In genomic region chr6:152170313-152170701, GRCh38 we compare ENCODE assay signal across 16 cellular contexts.
DNase-seq lines count a peak whose midpoint lies in the region; ATAC-seq and TF ChIP-seq lines count a peak whose summit lies in the region.
"Had no signal": no experiment of that assay in that cellular context is flagged by ENCODE, and none has a peak within 500 bp of the region (broad histone marks: within the 10 kb centered on the region; RNA-seq: fewer than 3 reads in every experiment).

No MANE protein-coding gene starts in this region.

- H3K4me3 ChIP-seq in heart left ventricle (no peak overlapping the region), lower leg skin (ENCODE audit: low read depth, poor library complexity, severe bottlenecking) (no peak overlapping the region)
- H3K4me3 ChIP-seq: ascending aorta, HAP-1, ovary, PC-9, uterus had no signal

- no peaks in the 10 kb centered on the region for H3K27me3 Mint-ChIP-seq in T-cell
- H3K27me3 Mint-ChIP-seq in central memory CD8-positive, alpha-beta T cell = no peaks in the 10 kb centered on the region

- H3K36me3 ChIP-seq in heart left ventricle = peaks cover 0 to 81% (median 57%) of the 10 kb centered on the region in 9 donors
- H3K36me3 ChIP-seq: HAP-1, ovary, uterus had no signal

- H3K4me1 ChIP-seq in heart left ventricle = peaks cover 0 to 32% (median 11%) of the 10 kb centered on the region in 12 donors
- H3K4me1 ChIP-seq: HAP-1, uterus had no signal

- H3K27ac ChIP-seq in heart left ventricle = peak overlapping the region in 8 of 12 donors; percentile 7 to 72 (median 54)
- H3K27ac ChIP-seq: ovary, PC-9, uterus had no signal

- WGBS in heart left ventricle, 4 donors = 84 to 91% (median 86%) methylated on average over 4 of the region's 4 CpGs
- 86 to 88% methylated on average over 4 of the region's 4 CpGs for WGBS in lower leg skin, 2 donors

- ATAC-seq in heart left ventricle (no peak), Right ventricle myocardium superior (ENCODE audit: poor library complexity) (no peak), T-cell (replicated peaks in 1 of 4) (no peak), HG03159 (IDR thresholded peaks at IDR 0.05; ENCODE audit: unreplicated experiment) (no peak)
- ATAC-seq in central memory CD8-positive, alpha-beta T cell (replicated peaks; ENCODE audit: extremely low read depth, poor library complexity, severe bottlenecking) = no peak
- no peak for ATAC-seq in stimulated activated effector memory CD8-positive, alpha-beta T cell treated with anti-CD3 and anti-CD28 coated beads, Interleukin-12 subunit alpha, Interleukin-12 subunit beta, amount 100 ng/mL, for 72 hours

- H3K9me3 Mint-ChIP-seq in T-cell = peaks cover 0 to 3% (median 0%) of the 10 kb centered on the region in 3 donors
- no peaks in the 10 kb centered on the region for H3K9me3 Mint-ChIP-seq in central memory CD8-positive, alpha-beta T cell
- no peaks in the 10 kb centered on the region for H3K9me3 Mint-ChIP-seq in stimulated activated effector memory CD8-positive, alpha-beta T cell treated with anti-CD3 and anti-CD28 coated beads, Interleukin-12 subunit alpha, Interleukin-12 subunit beta, amount 100 ng/mL, for 72 hours

- no peaks in the 10 kb centered on the region for H3K27me3 ChIP-seq in heart left ventricle
- H3K27me3 ChIP-seq: ascending aorta, ovary, uterus had no signal

- POLR2A ChIA-PET in T-cell (lab: Charles Lee) = interaction anchor here in 1 of 2 donors (1.5 kb wide), 1 partner anchor 14 kb away, joined by 13 read pairs; no protein-coding TSS in a partner anchor

- H3K36me3 Mint-ChIP-seq in T-cell = peaks cover 63% of the 10 kb centered on the region
- peaks cover 53% of the 10 kb centered on the region for H3K36me3 Mint-ChIP-seq in central memory CD8-positive, alpha-beta T cell (ENCODE audit: insufficient read depth)
- peaks cover 48% of the 10 kb centered on the region for H3K36me3 Mint-ChIP-seq in stimulated activated effector memory CD8-positive, alpha-beta T cell treated with anti-CD3 and anti-CD28 coated beads, Interleukin-12 subunit alpha, Interleukin-12 subunit beta, amount 100 ng/mL, for 72 hours

- no peaks in the 10 kb centered on the region for H3K9me3 ChIP-seq in heart left ventricle
- H3K9me3 ChIP-seq: ascending aorta, HAP-1, ovary, uterus had no signal

- CTCF ChIA-PET in T-cell (lab: Charles Lee) = interaction anchor here in 1 of 2 donors (1.8 kb wide), 1 partner anchor 15 kb away, joined by 17 read pairs; no protein-coding TSS in a partner anchor

- peak overlapping the region; percentile 96 for H3K27ac Mint-ChIP-seq in T-cell
- H3K27ac Mint-ChIP-seq in central memory CD8-positive, alpha-beta T cell (ENCODE audit: low read depth) = peak overlapping the region; percentile 98
- peak overlapping the region; percentile 97 for H3K27ac Mint-ChIP-seq in stimulated activated effector memory CD8-positive, alpha-beta T cell treated with anti-CD3 and anti-CD28 coated beads, Interleukin-12 subunit alpha, Interleukin-12 subunit beta, amount 100 ng/mL, for 72 hours

- H3K4me3 Mint-ChIP-seq in T-cell = peak overlapping the region; percentile 64 to 72 (median 66)
- H3K4me3 Mint-ChIP-seq in central memory CD8-positive, alpha-beta T cell = peak overlapping the region; percentile 76
- H3K4me3 Mint-ChIP-seq in stimulated activated effector memory CD8-positive, alpha-beta T cell treated with anti-CD3 and anti-CD28 coated beads, Interleukin-12 subunit alpha, Interleukin-12 subunit beta, amount 100 ng/mL, for 72 hours = peak overlapping the region; percentile 72

- intact Hi-C loops in heart left ventricle (cut with DNase I) = loop anchor here in 1 of 10 donors (10.0 kb wide), 1 partner anchor 74 kb away; no protein-coding TSS in a partner anchor
- intact Hi-C loops in Right ventricle myocardium superior (cut with DNase I) = no loop called here
- intact Hi-C loops in lower leg skin (cut with DNase I; ENCODE audit: low total_unique reads) = no loop called here

- TF ChIP-seq POLR2A in heart left ventricle (IDR thresholded peaks at IDR 0.05) (no peak), lower leg skin (IDR thresholded peaks at IDR 0.05) (no peak)

- peaks cover 48 to 60% (median 56%) of the 10 kb centered on the region in 3 donors for H3K4me1 Mint-ChIP-seq in T-cell
- H3K4me1 Mint-ChIP-seq in central memory CD8-positive, alpha-beta T cell = peaks cover 61% of the 10 kb centered on the region
- H3K4me1 Mint-ChIP-seq in stimulated activated effector memory CD8-positive, alpha-beta T cell treated with anti-CD3 and anti-CD28 coated beads, Interleukin-12 subunit alpha, Interleukin-12 subunit beta, amount 100 ng/mL, for 72 hours = peaks cover 38% of the 10 kb centered on the region

- no peak for TF ChIP-seq CTCF in heart left ventricle (IDR thresholded peaks at IDR 0.05)
- no peak for TF ChIP-seq CTCF in lower leg skin (IDR thresholded peaks at IDR 0.05)

- DNase-seq in heart left ventricle = no peak
- no peak for DNase-seq in Right ventricle myocardium superior
- DNase-seq in T-cell = no peak
- DNase-seq in central memory CD8-positive, alpha-beta T cell (ENCODE audit: low spot score in 2 of 2) = no peak
- DNase-seq in stimulated activated effector memory CD8-positive, alpha-beta T cell treated with anti-CD3 and anti-CD28 coated beads, Interleukin-12 subunit alpha, Interleukin-12 subunit beta, amount 100 ng/mL, for 72 hours (ENCODE audit: low spot score in 2 of 2) = no peak
- no peak for DNase-seq in lower leg skin (ENCODE audit: low spot score in 2 of 2)
- no peak for DNase-seq in NCI-H2081 (lab: John Stamatoyannopoulos, UW)
- DNase-seq: activated CD8-positive, alpha-beta memory T cell treated with anti-CD3 and anti-CD28 coated beads, Interleukin-2, amount 50 U/mL, for 4 hours; cortex of kidney; NCI-H187 treated with DMSO at 0.1 percent for 48 hours; ovary; PC-9; uterus had no signal
